Comparison of ENCODE assay signal across 11 cellular contexts in genomic region chr14:61780125-61780524, GRCh38. TPM values are rescaled to one million over a fixed set of nuclear protein-coding genes. Genes with fewer than 3 reads are reported as not detected.
A peak's percentile ranks its signal among the peaks of the same experiment; 100 is the strongest.
DNase-seq lines count a peak whose midpoint lies in the region; ATAC-seq, FAIRE-seq and TF ChIP-seq lines count a peak whose summit lies in the region.
"Had no signal": no experiment of that assay in that cellular context is flagged by ENCODE, and none has a peak within 500 bp of the region (broad histone marks: within the 10 kb centered on the region; RNA-seq: fewer than 3 reads in every experiment).

No MANE protein-coding gene starts in this region.

- intact Hi-C loops in kidney (cut with DNase I): no loop called here
- intact Hi-C loops in Calu3 (cut with micrococcal nuclease; ENCODE audit: unreplicated experiment): no loop called here

- no peaks in the 10 kb centered on the region for H3K9me3 ChIP-seq in kidney (ENCODE audit: control insufficient read depth in 1 of 2, low read length in 2 of 2)
- H3K9me3 ChIP-seq: Caco-2 had no signal

- peak; percentile 85 for FAIRE-seq in GM19239 (lab: Jason Lieb, UNC)
- FAIRE-seq in kidney (lab: Jason Lieb, UNC): no peak

- peak; percentile 32 for DNase-seq in GM13976 (ENCODE audit: low spot score)
- DNase-seq in GM19239 (ENCODE audit: insufficient read length, low spot score): no peak
- peak in 1 of 2 donors; percentile 16 for DNase-seq in activated naive CD4-positive, alpha-beta T cell treated with anti-CD3 and anti-CD28 coated beads, Interleukin-2, amount 50 U/mL, for 72 hours (ENCODE audit: low spot score in 2 of 2)
- no peak for DNase-seq in kidney
- DNase-seq in Calu3: no peak
- DNase-seq: Caco-2 had no signal

- peaks cover 16 to 47% of the 10 kb centered on the region in 2 donors for H3K36me3 Mint-ChIP-seq in activated naive CD4-positive, alpha-beta T cell treated with anti-CD3 and anti-CD28 coated beads, Interleukin-2, amount 50 U/mL, for 72 hours
- H3K36me3 Mint-ChIP-seq in Calu3 (ENCODE audit: insufficient read depth, unreplicated experiment): peaks cover 36% of the 10 kb centered on the region

- BruUV-seq in Calu3 (replicated peaks; lab: Mats Ljungman, UMichigan): no TSS peak

- no peaks in the 10 kb centered on the region for H3K27me3 Mint-ChIP-seq in Calu3 (ENCODE audit: unreplicated experiment)

- TF ChIP-seq CTCF in GM13976 (IDR thresholded peaks at IDR 0.05; ENCODE audit: borderline replicate concordance, control extremely low read depth, extremely low read depth, insufficient read depth, missing control alignments): no peak
- no peak for TF ChIP-seq CTCF in kidney (IDR thresholded peaks at IDR 0.05; ENCODE audit: borderline replicate concordance, extremely low read depth, insufficient read depth)
- no peak for TF ChIP-seq CTCF in Calu3 (IDR thresholded peaks at IDR 0.05; ENCODE audit: unreplicated experiment)

- peak overlapping the region; percentile 55 to 77 for H3K27ac Mint-ChIP-seq in activated naive CD4-positive, alpha-beta T cell treated with anti-CD3 and anti-CD28 coated beads, Interleukin-2, amount 50 U/mL, for 72 hours
- H3K27ac Mint-ChIP-seq in Calu3 (ENCODE audit: unreplicated experiment): no peak overlapping the region
- H3K27ac Mint-ChIP-seq: GM23338 had no signal

- no peaks in the 10 kb centered on the region for H3K9me3 Mint-ChIP-seq in activated naive CD4-positive, alpha-beta T cell treated with anti-CD3 and anti-CD28 coated beads, Interleukin-2, amount 50 U/mL, for 72 hours
- no peaks in the 10 kb centered on the region for H3K9me3 Mint-ChIP-seq in Calu3 (ENCODE audit: low read depth, unreplicated experiment)
- H3K9me3 Mint-ChIP-seq: GM23338 had no signal

- no peaks in the 10 kb centered on the region for H3K4me1 Mint-ChIP-seq in Calu3 (ENCODE audit: low read depth, unreplicated experiment)
- H3K4me1 Mint-ChIP-seq: GM23338 had no signal

- peaks cover 15 to 48% of the 10 kb centered on the region in 2 donors for H3K36me3 ChIP-seq in kidney (ENCODE audit: control insufficient read depth in 1 of 2, insufficient read depth in 2 of 2, low read length in 2 of 2)

- ATAC-seq in HG03066 (IDR thresholded peaks at IDR 0.05; ENCODE audit: low read depth, unreplicated experiment) (peak; percentile 91), esophagus mucosa (no peak)
- peak; percentile 72 to 95 for ATAC-seq in activated naive CD4-positive, alpha-beta T cell treated with anti-CD3 and anti-CD28 coated beads, Interleukin-2, amount 50 U/mL, for 72 hours
- ATAC-seq: GM23338 had no signal

- no peak overlapping the region for H3K27ac ChIP-seq in kidney (ENCODE audit: low read depth in 2 of 2, low read length in 2 of 2)
- H3K27ac ChIP-seq: cardiac muscle cell had no signal

- no peak overlapping the region for H3K4me3 ChIP-seq in kidney (ENCODE audit: low read length in 2 of 2)
- H3K4me3 ChIP-seq: cardiac muscle cell, GM23338 had no signal

- H3K4me1 ChIP-seq in kidney (ENCODE audit: control insufficient read depth in 1 of 2, insufficient read depth in 1 of 2, low read depth in 1 of 2, low read length in 2 of 2): no peaks in the 10 kb centered on the region
- H3K4me1 ChIP-seq: Caco-2 had no signal

- no peak overlapping the region for H3K9ac ChIP-seq in kidney (ENCODE audit: low read length in 2 of 2)

- in situ Hi-C loops in GM13976 (cut with MboI; ENCODE audit: low sequenced_read_pairs, unreplicated experiment): no loop called here

- CTCF ChIA-PET in Calu3 (lab: Charles Lee): interaction anchor here (0.6 kb wide), 1 partner anchor 279 kb away, joined by 5 read pairs; no protein-coding TSS in a partner anchor

- no peak overlapping the region for H3K4me3 Mint-ChIP-seq in Calu3 (ENCODE audit: low read depth, unreplicated experiment)
- H3K4me3 Mint-ChIP-seq: GM23338 had no signal

RNA-seq across cellular contexts. Expression of gene SNAPC1, which starts 17.9 kb away (rescaled TPM):
- 10 to 100 TPM; 10.5 to 11.4 TPM for total RNA-seq in activated naive CD4-positive, alpha-beta T cell treated with anti-CD3 and anti-CD28 coated beads, Interleukin-2, amount 50 U/mL, for 72 hours
- total RNA-seq in kidney: 7.2 TPM
- polyA plus RNA-seq in kidney (ENCODE audit: insufficient read depth, low read depth, low replicate concordance): 4.4 TPM
- total RNA-seq in esophagus mucosa: 3.8 TPM
- 10.0 and 11.7 TPM in 2 replicates for total RNA-seq in Calu3 (2022)

RNA-seq across cellular contexts. Expression of gene SYT16, which starts 32.4 kb away (rescaled TPM):
- total RNA-seq in activated naive CD4-positive, alpha-beta T cell treated with anti-CD3 and anti-CD28 coated beads, Interleukin-2, amount 50 U/mL, for 72 hours: not detected
- total RNA-seq in kidney (8.7 TPM), esophagus mucosa (0.12 TPM), Calu3 (2022) (9.2 and 10.3 TPM in 2 replicates)
- 0.04 TPM for polyA plus RNA-seq in kidney (ENCODE audit: insufficient read depth, low read depth, low replicate concordance)
- total RNA-seq: LHCN-M2 had no signal
- polyA plus RNA-seq: cardiac muscle cell had no signal
